In the genomic region with DNA sequence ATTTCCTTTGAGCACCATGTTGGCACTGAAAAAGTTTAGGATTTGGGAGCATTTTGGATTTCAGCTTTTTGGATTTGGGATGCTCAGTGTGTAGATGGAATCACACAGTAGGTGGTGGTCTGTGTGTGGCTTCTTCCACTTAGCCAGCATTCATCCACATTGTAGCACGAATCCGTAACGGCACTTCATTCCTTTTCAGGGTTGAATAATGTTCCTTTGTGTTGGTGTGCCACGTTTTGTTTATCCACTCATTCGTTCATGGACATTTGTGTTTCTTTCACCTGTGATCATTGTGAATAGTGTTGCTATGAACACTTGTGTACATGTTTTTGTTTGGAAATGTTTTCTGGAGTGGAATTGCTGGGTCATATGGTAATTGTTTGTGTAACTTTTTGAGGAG, we compare ENCODE assay signal across 2 cellular contexts.
TF ChIP-seq lines count a peak whose summit lies in the region.

No MANE protein-coding gene starts in this region.

TF ChIP-seq in SK-N-SH, 30 proteins besides CTCF, POLR2A, EP300 and RAD21 (continued from another document):
- TF ChIP-seq, protein P1, sequence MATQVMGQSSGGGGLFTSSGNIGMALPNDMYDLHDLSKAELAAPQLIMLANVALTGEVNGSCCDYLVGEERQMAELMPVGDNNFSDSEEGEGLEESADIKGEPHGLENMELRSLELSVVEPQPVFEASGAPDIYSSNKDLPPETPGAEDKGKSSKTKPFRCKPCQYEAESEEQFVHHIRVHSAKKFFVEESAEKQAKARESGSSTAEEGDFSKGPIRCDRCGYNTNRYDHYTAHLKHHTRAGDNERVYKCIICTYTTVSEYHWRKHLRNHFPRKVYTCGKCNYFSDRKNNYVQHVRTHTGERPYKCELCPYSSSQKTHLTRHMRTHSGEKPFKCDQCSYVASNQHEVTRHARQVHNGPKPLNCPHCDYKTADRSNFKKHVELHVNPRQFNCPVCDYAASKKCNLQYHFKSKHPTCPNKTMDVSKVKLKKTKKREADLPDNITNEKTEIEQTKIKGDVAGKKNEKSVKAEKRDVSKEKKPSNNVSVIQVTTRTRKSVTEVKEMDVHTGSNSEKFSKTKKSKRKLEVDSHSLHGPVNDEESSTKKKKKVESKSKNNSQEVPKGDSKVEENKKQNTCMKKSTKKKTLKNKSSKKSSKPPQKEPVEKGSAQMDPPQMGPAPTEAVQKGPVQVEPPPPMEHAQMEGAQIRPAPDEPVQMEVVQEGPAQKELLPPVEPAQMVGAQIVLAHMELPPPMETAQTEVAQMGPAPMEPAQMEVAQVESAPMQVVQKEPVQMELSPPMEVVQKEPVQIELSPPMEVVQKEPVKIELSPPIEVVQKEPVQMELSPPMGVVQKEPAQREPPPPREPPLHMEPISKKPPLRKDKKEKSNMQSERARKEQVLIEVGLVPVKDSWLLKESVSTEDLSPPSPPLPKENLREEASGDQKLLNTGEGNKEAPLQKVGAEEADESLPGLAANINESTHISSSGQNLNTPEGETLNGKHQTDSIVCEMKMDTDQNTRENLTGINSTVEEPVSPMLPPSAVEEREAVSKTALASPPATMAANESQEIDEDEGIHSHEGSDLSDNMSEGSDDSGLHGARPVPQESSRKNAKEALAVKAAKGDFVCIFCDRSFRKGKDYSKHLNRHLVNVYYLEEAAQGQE (IDR thresholded peaks at IDR 0.05; ENCODE audit: low read depth, low read length): no peak
- no peak for TF ChIP-seq RCOR1 (IDR thresholded peaks at IDR 0.05; ENCODE audit: low read length)
- no peak for TF ChIP-seq RXRA (IDR thresholded peaks at IDR 0.05; ENCODE audit: borderline replicate concordance, low read depth)
- no peak for TF ChIP-seq TCF12 (IDR thresholded peaks at IDR 0.05)
- no peak for TF ChIP-seq SIN3A (IDR thresholded peaks at IDR 0.05; ENCODE audit: borderline replicate concordance, low read depth, low read length)
- no peak for TF ChIP-seq EZH2phosphoT487 (IDR thresholded peaks at IDR 0.05; ENCODE audit: borderline replicate concordance, low read depth)
- TF ChIP-seq, protein P2, sequence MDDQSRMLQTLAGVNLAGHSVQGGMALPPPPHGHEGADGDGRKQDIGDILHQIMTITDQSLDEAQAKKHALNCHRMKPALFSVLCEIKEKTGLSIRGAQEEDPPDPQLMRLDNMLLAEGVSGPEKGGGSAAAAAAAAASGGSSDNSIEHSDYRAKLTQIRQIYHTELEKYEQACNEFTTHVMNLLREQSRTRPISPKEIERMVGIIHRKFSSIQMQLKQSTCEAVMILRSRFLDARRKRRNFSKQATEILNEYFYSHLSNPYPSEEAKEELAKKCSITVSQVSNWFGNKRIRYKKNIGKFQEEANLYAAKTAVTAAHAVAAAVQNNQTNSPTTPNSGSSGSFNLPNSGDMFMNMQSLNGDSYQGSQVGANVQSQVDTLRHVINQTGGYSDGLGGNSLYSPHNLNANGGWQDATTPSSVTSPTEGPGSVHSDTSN (IDR thresholded peaks at IDR 0.05): no peak

TF ChIP-seq in HEK293, 187 proteins besides CTCF, POLR2A, EP300 and RAD21 (continued from another document):
- TF ChIP-seq, protein P3, sequence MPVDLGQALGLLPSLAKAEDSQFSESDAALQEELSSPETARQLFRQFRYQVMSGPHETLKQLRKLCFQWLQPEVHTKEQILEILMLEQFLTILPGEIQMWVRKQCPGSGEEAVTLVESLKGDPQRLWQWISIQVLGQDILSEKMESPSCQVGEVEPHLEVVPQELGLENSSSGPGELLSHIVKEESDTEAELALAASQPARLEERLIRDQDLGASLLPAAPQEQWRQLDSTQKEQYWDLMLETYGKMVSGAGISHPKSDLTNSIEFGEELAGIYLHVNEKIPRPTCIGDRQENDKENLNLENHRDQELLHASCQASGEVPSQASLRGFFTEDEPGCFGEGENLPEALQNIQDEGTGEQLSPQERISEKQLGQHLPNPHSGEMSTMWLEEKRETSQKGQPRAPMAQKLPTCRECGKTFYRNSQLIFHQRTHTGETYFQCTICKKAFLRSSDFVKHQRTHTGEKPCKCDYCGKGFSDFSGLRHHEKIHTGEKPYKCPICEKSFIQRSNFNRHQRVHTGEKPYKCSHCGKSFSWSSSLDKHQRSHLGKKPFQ (tag by site-specific recombination; IDR thresholded peaks at IDR 0.05): no peak
- TF ChIP-seq ZNF560 (tag by site-specific recombination; IDR thresholded peaks at IDR 0.05; ENCODE audit: borderline replicate concordance) (no peak), ZNF146 (tag by site-specific recombination; IDR thresholded peaks at IDR 0.05) (peak; percentile 98), ZNF140 (tag by site-specific recombination; IDR thresholded peaks at IDR 0.05) (peak; percentile 16; the same call in 1 of the 2 replicates), ZNF600 (tag by site-specific recombination; IDR thresholded peaks at IDR 0.05) (peak; percentile 54; the same call in 1 of the 2 replicates)
